Comparison of ENCODE assay signal across 1 cellular context in the genomic region with DNA sequence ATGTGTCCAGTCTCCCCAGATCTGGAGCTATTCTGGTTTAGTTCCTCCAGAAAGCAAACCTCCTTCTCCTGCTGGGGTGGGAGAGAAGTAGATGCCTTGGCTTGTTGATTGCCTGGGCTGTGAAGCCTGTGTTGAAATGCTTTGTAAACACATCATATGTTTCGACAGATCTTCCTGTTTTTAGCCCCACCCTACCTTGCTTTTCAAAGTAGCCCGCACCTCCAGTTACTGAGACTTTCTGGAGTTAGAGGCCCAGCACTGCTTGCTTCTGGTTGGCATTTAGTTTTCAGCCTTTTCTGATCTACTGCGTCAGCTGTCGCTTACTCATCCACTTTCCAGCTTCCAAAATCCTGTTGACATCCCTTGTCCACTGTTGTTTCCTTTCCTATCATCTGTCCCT.
TF ChIP-seq lines count a peak whose summit lies in the region.

No MANE protein-coding gene starts in this region.

TF ChIP-seq in HepG2, 621 proteins besides CTCF, POLR2A, EP300 and RAD21 (continued from another document and continues in another):
- TF ChIP-seq, protein P1, sequence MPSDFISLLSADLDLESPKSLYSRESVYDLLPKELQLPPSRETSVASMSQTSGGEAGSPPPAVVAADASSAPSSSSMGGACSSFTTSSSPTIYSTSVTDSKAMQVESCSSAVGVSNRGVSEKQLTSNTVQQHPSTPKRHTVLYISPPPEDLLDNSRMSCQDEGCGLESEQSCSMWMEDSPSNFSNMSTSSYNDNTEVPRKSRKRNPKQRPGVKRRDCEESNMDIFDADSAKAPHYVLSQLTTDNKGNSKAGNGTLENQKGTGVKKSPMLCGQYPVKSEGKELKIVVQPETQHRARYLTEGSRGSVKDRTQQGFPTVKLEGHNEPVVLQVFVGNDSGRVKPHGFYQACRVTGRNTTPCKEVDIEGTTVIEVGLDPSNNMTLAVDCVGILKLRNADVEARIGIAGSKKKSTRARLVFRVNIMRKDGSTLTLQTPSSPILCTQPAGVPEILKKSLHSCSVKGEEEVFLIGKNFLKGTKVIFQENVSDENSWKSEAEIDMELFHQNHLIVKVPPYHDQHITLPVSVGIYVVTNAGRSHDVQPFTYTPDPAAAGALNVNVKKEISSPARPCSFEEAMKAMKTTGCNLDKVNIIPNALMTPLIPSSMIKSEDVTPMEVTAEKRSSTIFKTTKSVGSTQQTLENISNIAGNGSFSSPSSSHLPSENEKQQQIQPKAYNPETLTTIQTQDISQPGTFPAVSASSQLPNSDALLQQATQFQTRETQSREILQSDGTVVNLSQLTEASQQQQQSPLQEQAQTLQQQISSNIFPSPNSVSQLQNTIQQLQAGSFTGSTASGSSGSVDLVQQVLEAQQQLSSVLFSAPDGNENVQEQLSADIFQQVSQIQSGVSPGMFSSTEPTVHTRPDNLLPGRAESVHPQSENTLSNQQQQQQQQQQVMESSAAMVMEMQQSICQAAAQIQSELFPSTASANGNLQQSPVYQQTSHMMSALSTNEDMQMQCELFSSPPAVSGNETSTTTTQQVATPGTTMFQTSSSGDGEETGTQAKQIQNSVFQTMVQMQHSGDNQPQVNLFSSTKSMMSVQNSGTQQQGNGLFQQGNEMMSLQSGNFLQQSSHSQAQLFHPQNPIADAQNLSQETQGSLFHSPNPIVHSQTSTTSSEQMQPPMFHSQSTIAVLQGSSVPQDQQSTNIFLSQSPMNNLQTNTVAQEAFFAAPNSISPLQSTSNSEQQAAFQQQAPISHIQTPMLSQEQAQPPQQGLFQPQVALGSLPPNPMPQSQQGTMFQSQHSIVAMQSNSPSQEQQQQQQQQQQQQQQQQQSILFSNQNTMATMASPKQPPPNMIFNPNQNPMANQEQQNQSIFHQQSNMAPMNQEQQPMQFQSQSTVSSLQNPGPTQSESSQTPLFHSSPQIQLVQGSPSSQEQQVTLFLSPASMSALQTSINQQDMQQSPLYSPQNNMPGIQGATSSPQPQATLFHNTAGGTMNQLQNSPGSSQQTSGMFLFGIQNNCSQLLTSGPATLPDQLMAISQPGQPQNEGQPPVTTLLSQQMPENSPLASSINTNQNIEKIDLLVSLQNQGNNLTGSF (CRISPR knock-in tag; IDR thresholded peaks at IDR 0.05) = no peak
- TF ChIP-seq ZSCAN29 (CRISPR knock-in tag; conservative IDR thresholded peaks at IDR 0.05) (no peak), ZNF678 (CRISPR knock-in tag; IDR thresholded peaks at IDR 0.05) (no peak), TGIF2 (CRISPR knock-in tag; IDR thresholded peaks at IDR 0.05) (no peak), ZNF138 (CRISPR knock-in tag; IDR thresholded peaks at IDR 0.05; ENCODE audit: low read depth) (no peak), FOSL1 (CRISPR knock-in tag; IDR thresholded peaks at IDR 0.05; ENCODE audit: borderline replicate concordance) (no peak), RFX5 (IDR thresholded peaks at IDR 0.05; ENCODE audit: low read depth, low read length) (no peak), ZNF20 (CRISPR knock-in tag; IDR thresholded peaks at IDR 0.05) (no peak), SOX6 (IDR thresholded peaks at IDR 0.05) (no peak), SOX6 (CRISPR knock-in tag; IDR thresholded peaks at IDR 0.05) (peak; percentile 66; the same call in 1 of the 2 replicates), IKZF4 (CRISPR knock-in tag; IDR thresholded peaks at IDR 0.05; ENCODE audit: borderline replicate concordance, low read depth, not compliant biosample characterization) (no peak), CBX5 (CRISPR knock-in tag; IDR thresholded peaks at IDR 0.05; ENCODE audit: borderline replicate concordance) (no peak), MATR3 (CRISPR knock-in tag; IDR thresholded peaks at IDR 0.05) (no peak), ZNF883 (CRISPR knock-in tag; IDR thresholded peaks at IDR 0.05; ENCODE audit: not compliant biosample characterization) (no peak), ZNF3 (CRISPR knock-in tag; IDR thresholded peaks at IDR 0.05) (peak; percentile 70; the same call in 1 of the 2 replicates), PHF21A (CRISPR knock-in tag; IDR thresholded peaks at IDR 0.05) (no peak), TBX3 (IDR thresholded peaks at IDR 0.05; ENCODE audit: borderline replicate concordance) (no peak), ZNF451 (CRISPR knock-in tag; IDR thresholded peaks at IDR 0.05) (no peak), RCOR2 (CRISPR knock-in tag; IDR thresholded peaks at IDR 0.05) (no peak), ZNF570 (CRISPR knock-in tag; IDR thresholded peaks at IDR 0.05; ENCODE audit: borderline replicate concordance) (no peak), SMAD1 (CRISPR knock-in tag; IDR thresholded peaks at IDR 0.05; ENCODE audit: borderline replicate concordance, low read depth) (no peak), ZNF547 (CRISPR knock-in tag; IDR thresholded peaks at IDR 0.05) (no peak), ZNF766 (CRISPR knock-in tag; IDR thresholded peaks at IDR 0.05; ENCODE audit: borderline replicate concordance) (no peak), ZNF713 (CRISPR knock-in tag; IDR thresholded peaks at IDR 0.05) (no peak), GZF1 (CRISPR knock-in tag; IDR thresholded peaks at IDR 0.05) (no peak), ZNF124 (CRISPR knock-in tag; IDR thresholded peaks at IDR 0.05) (no peak), ZNF749 (CRISPR knock-in tag; IDR thresholded peaks at IDR 0.05; ENCODE audit: borderline replicate concordance) (no peak), AGO2 (optimal IDR thresholded peaks at IDR 0.05; ENCODE audit: low read depth, low read length) (no peak), ZBTB3 (CRISPR knock-in tag; IDR thresholded peaks at IDR 0.05; ENCODE audit: borderline replicate concordance, low read depth) (no peak), ZNF841 (CRISPR knock-in tag; IDR thresholded peaks at IDR 0.05; ENCODE audit: borderline replicate concordance) (no peak), CC2D1A (CRISPR knock-in tag; IDR thresholded peaks at IDR 0.05) (no peak), MAFK (conservative IDR thresholded peaks at IDR 0.05 in 1 of 2, IDR thresholded peaks at IDR 0.05 in 1 of 2; ENCODE audit: low read length in 2 of 2) (no peak), ZNF558 (CRISPR knock-in tag; IDR thresholded peaks at IDR 0.05; ENCODE audit: borderline replicate concordance) (no peak), GFI1 (CRISPR knock-in tag; IDR thresholded peaks at IDR 0.05; ENCODE audit: borderline replicate concordance) (no peak), KDM5B (CRISPR knock-in tag; IDR thresholded peaks at IDR 0.05; ENCODE audit: borderline replicate concordance) (no peak), ZNF256 (CRISPR knock-in tag; conservative IDR thresholded peaks at IDR 0.05) (no peak), ZNF552 (CRISPR knock-in tag; IDR thresholded peaks at IDR 0.05; ENCODE audit: borderline replicate concordance) (no peak)
- TF ChIP-seq, protein P2, sequence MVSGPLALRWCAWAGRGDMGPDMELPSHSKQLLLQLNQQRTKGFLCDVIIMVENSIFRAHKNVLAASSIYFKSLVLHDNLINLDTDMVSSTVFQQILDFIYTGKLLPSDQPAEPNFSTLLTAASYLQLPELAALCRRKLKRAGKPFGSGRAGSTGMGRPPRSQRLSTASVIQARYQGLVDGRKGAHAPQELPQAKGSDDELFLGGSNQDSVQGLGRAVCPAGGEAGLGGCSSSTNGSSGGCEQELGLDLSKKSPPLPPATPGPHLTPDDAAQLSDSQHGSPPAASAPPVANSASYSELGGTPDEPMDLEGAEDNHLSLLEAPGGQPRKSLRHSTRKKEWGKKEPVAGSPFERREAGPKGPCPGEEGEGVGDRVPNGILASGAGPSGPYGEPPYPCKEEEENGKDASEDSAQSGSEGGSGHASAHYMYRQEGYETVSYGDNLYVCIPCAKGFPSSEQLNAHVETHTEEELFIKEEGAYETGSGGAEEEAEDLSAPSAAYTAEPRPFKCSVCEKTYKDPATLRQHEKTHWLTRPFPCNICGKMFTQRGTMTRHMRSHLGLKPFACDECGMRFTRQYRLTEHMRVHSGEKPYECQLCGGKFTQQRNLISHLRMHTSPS (CRISPR knock-in tag; IDR thresholded peaks at IDR 0.05; ENCODE audit: low read depth) = no peak
- TF ChIP-seq, protein P3, sequence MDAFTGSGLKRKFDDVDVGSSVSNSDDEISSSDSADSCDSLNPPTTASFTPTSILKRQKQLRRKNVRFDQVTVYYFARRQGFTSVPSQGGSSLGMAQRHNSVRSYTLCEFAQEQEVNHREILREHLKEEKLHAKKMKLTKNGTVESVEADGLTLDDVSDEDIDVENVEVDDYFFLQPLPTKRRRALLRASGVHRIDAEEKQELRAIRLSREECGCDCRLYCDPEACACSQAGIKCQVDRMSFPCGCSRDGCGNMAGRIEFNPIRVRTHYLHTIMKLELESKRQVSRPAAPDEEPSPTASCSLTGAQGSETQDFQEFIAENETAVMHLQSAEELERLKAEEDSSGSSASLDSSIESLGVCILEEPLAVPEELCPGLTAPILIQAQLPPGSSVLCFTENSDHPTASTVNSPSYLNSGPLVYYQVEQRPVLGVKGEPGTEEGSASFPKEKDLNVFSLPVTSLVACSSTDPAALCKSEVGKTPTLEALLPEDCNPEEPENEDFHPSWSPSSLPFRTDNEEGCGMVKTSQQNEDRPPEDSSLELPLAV (CRISPR knock-in tag; conservative IDR thresholded peaks at IDR 0.05; ENCODE audit: low read depth) = no peak
- TF ChIP-seq, protein P4, sequence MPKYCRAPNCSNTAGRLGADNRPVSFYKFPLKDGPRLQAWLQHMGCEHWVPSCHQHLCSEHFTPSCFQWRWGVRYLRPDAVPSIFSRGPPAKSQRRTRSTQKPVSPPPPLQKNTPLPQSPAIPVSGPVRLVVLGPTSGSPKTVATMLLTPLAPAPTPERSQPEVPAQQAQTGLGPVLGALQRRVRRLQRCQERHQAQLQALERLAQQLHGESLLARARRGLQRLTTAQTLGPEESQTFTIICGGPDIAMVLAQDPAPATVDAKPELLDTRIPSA (CRISPR knock-in tag; IDR thresholded peaks at IDR 0.05; ENCODE audit: borderline replicate concordance) = no peak
- TF ChIP-seq, protein P5, sequence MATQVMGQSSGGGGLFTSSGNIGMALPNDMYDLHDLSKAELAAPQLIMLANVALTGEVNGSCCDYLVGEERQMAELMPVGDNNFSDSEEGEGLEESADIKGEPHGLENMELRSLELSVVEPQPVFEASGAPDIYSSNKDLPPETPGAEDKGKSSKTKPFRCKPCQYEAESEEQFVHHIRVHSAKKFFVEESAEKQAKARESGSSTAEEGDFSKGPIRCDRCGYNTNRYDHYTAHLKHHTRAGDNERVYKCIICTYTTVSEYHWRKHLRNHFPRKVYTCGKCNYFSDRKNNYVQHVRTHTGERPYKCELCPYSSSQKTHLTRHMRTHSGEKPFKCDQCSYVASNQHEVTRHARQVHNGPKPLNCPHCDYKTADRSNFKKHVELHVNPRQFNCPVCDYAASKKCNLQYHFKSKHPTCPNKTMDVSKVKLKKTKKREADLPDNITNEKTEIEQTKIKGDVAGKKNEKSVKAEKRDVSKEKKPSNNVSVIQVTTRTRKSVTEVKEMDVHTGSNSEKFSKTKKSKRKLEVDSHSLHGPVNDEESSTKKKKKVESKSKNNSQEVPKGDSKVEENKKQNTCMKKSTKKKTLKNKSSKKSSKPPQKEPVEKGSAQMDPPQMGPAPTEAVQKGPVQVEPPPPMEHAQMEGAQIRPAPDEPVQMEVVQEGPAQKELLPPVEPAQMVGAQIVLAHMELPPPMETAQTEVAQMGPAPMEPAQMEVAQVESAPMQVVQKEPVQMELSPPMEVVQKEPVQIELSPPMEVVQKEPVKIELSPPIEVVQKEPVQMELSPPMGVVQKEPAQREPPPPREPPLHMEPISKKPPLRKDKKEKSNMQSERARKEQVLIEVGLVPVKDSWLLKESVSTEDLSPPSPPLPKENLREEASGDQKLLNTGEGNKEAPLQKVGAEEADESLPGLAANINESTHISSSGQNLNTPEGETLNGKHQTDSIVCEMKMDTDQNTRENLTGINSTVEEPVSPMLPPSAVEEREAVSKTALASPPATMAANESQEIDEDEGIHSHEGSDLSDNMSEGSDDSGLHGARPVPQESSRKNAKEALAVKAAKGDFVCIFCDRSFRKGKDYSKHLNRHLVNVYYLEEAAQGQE (IDR thresholded peaks at IDR 0.05; ENCODE audit: borderline replicate concordance in 1 of 2, low read depth in 1 of 2, low read length in 2 of 2) = no peak
- TF ChIP-seq, protein P6, sequence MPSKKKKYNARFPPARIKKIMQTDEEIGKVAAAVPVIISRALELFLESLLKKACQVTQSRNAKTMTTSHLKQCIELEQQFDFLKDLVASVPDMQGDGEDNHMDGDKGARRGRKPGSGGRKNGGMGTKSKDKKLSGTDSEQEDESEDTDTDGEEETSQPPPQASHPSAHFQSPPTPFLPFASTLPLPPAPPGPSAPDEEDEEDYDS (CRISPR knock-in tag; IDR thresholded peaks at IDR 0.05) = no peak
- TF ChIP-seq, protein P7, sequence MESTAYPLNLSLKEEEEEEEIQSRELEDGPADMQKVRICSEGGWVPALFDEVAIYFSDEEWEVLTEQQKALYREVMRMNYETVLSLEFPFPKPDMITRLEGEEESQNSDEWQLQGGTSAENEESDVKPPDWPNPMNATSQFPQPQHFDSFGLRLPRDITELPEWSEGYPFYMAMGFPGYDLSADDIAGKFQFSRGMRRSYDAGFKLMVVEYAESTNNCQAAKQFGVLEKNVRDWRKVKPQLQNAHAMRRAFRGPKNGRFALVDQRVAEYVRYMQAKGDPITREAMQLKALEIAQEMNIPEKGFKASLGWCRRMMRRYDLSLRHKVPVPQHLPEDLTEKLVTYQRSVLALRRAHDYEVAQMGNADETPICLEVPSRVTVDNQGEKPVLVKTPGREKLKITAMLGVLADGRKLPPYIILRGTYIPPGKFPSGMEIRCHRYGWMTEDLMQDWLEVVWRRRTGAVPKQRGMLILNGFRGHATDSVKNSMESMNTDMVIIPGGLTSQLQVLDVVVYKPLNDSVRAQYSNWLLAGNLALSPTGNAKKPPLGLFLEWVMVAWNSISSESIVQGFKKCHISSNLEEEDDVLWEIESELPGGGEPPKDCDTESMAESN (CRISPR knock-in tag; conservative IDR thresholded peaks at IDR 0.05) = no peak
- TF ChIP-seq, protein P8, sequence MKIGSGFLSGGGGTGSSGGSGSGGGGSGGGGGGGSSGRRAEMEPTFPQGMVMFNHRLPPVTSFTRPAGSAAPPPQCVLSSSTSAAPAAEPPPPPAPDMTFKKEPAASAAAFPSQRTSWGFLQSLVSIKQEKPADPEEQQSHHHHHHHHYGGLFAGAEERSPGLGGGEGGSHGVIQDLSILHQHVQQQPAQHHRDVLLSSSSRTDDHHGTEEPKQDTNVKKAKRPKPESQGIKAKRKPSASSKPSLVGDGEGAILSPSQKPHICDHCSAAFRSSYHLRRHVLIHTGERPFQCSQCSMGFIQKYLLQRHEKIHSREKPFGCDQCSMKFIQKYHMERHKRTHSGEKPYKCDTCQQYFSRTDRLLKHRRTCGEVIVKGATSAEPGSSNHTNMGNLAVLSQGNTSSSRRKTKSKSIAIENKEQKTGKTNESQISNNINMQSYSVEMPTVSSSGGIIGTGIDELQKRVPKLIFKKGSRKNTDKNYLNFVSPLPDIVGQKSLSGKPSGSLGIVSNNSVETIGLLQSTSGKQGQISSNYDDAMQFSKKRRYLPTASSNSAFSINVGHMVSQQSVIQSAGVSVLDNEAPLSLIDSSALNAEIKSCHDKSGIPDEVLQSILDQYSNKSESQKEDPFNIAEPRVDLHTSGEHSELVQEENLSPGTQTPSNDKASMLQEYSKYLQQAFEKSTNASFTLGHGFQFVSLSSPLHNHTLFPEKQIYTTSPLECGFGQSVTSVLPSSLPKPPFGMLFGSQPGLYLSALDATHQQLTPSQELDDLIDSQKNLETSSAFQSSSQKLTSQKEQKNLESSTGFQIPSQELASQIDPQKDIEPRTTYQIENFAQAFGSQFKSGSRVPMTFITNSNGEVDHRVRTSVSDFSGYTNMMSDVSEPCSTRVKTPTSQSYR (CRISPR knock-in tag; IDR thresholded peaks at IDR 0.05; ENCODE audit: borderline replicate concordance) = no peak
